Comparison of ENCODE assay signal across 9 cellular contexts in genomic region chr2:133674433-133675331, GRCh38.
DNase-seq lines count a peak whose midpoint lies in the region; ATAC-seq, FAIRE-seq and TF ChIP-seq lines count a peak whose summit lies in the region.
"Had no signal": no experiment of that assay in that cellular context is flagged by ENCODE, and none has a peak within 500 bp of the region (broad histone marks: within the 10 kb centered on the region; RNA-seq: fewer than 3 reads in every experiment).

No MANE protein-coding gene starts in this region.

- TF ChIP-seq POLR2A in A549 (IDR thresholded peaks at IDR 0.05; ENCODE audit: low read length): no peak
- TF ChIP-seq POLR2A in body of pancreas (IDR thresholded peaks at IDR 0.05): no peak

- no peaks in the 10 kb centered on the region for H3K4me1 Mint-ChIP-seq in activated CD8-positive, alpha-beta T cell treated with anti-CD3 and anti-CD28 coated beads for 36 hours (ENCODE audit: low read depth)

- H3K36me3 Mint-ChIP-seq in activated CD8-positive, alpha-beta T cell treated with anti-CD3 and anti-CD28 coated beads for 36 hours (ENCODE audit: low read depth): no peaks in the 10 kb centered on the region

- CTCF ChIA-PET in A549 (lab: Yijun Ruan, JAX): no interaction called here
- CTCF ChIA-PET in activated CD8-positive, alpha-beta T cell treated with anti-CD3 and anti-CD28 coated beads for 36 hours (lab: Charles Lee): no interaction called here

- H3K36me3 ChIP-seq in body of pancreas (replicated peaks in 1 of 2; ENCODE audit: insufficient read depth in 1 of 2, low read depth in 2 of 2) (no peaks in the 10 kb centered on the region), skeletal muscle satellite cell (ENCODE audit: insufficient read depth, low read length) (no peaks in the 10 kb centered on the region)

- FAIRE-seq in A549 (lab: Jason Lieb, UNC): no peak
- FAIRE-seq: TTC549 had no signal

- peak overlapping the region; percentile 30 for H3K9ac ChIP-seq in skeletal muscle satellite cell (ENCODE audit: low read depth, low read length)

- TF ChIP-seq EP300 in A549 (IDR thresholded peaks at IDR 0.05): no peak

- 10% methylated on average over 21 of the region's 21 CpGs for WGBS in A549 (ENCODE audit: missing lambda C conversion rate)
- 7% methylated on average over 21 of the region's 21 CpGs for WGBS in body of pancreas, 2 donors

- TF ChIP-seq CTCF in A549 (IDR thresholded peaks at IDR 0.05) (no peak), body of pancreas (IDR thresholded peaks at IDR 0.05) (no peak)
- TF ChIP-seq CTCF in activated CD8-positive, alpha-beta T cell treated with anti-CD3 and anti-CD28 coated beads for 36 hours (IDR thresholded peaks at IDR 0.05): no peak

- POLR2A ChIA-PET in A549 (lab: Yijun Ruan, JAX): no interaction called here
- POLR2A ChIA-PET in activated CD8-positive, alpha-beta T cell treated with anti-CD3 and anti-CD28 coated beads for 36 hours (lab: Charles Lee): no interaction called here

- H3K9me3 Mint-ChIP-seq in activated CD8-positive, alpha-beta T cell treated with anti-CD3 and anti-CD28 coated beads for 36 hours: peaks cover 4% of the 10 kb centered on the region

- H3K27me3 ChIP-seq in body of pancreas (no peaks in the 10 kb centered on the region), skeletal muscle satellite cell (ENCODE audit: control insufficient read depth, insufficient read depth, low read length) (no peaks in the 10 kb centered on the region)

- no peak overlapping the region for H3K27ac Mint-ChIP-seq in activated CD8-positive, alpha-beta T cell treated with anti-CD3 and anti-CD28 coated beads for 36 hours

- peak overlapping the region; percentile 88 for H3K4me2 ChIP-seq in A549
- peak overlapping the region; percentile 79 for H3K4me2 ChIP-seq in skeletal muscle satellite cell (ENCODE audit: low read length)

- TF ChIP-seq RAD21 in A549 (conservative IDR thresholded peaks at IDR 0.05 in 1 of 2, IDR thresholded peaks at IDR 0.05 in 1 of 2): no peak

- no peak overlapping the region for H3K4me3 Mint-ChIP-seq in activated CD8-positive, alpha-beta T cell treated with anti-CD3 and anti-CD28 coated beads for 36 hours

- H3K27ac ChIP-seq in A549 (peak overlapping the region; percentile 58 to 62), body of pancreas (no peak overlapping the region)

- H3K9me3 ChIP-seq in A549: 0 out of 3 replicates have a peak, but pooled peaks cover 2% of the 10 kb centered on the region
- H3K9me3 ChIP-seq in body of pancreas: no peaks in the 10 kb centered on the region
- H3K9me3 ChIP-seq in skeletal muscle satellite cell (replicated peaks; ENCODE audit: low read length): no peaks in the 10 kb centered on the region

- H3K4me1 ChIP-seq in A549: peaks cover 31% of the 10 kb centered on the region
- H3K4me1 ChIP-seq in body of pancreas: peaks cover 23% of the 10 kb centered on the region
- H3K4me1 ChIP-seq in skeletal muscle satellite cell (ENCODE audit: control insufficient read depth, insufficient read depth, low read length): peaks cover 19% of the 10 kb centered on the region

- DNase-seq in A549 (ENCODE audit: low read depth in 1 of 2, low spot score in 1 of 2): peak in 1 of 2 experiments; percentile 43
- peak; percentile 90 for DNase-seq in NCI-H1105 treated with DMSO at 0.1 percent for 48 hours (lab: John Stamatoyannopoulos, UW)
- peak; percentile 49 to 72 (median 58) for DNase-seq in body of pancreas
- DNase-seq in inferior parietal cortex (ENCODE audit: extremely low spot score): peak; percentile 84
- no peak for DNase-seq in activated CD4-positive, alpha-beta T cell treated with anti-CD3 and anti-CD28 coated beads, Interleukin-2, amount 50 U/mL, for 48 hours
- DNase-seq in activated CD8-positive, alpha-beta T cell treated with anti-CD3 and anti-CD28 coated beads for 36 hours: no peak

- peaks cover 8% of the 10 kb centered on the region for H3K27me3 Mint-ChIP-seq in activated CD8-positive, alpha-beta T cell treated with anti-CD3 and anti-CD28 coated beads for 36 hours

- ATAC-seq in A549 (peak; percentile 64 to 78; a peak in 5 of 6 replicates), body of pancreas (peak; percentile 50), HG02763 (IDR thresholded peaks at IDR 0.05; ENCODE audit: unreplicated experiment) (no peak)
- ATAC-seq in activated CD8-positive, alpha-beta T cell treated with anti-CD3 and anti-CD28 coated beads for 36 hours: no peak

- intact Hi-C loops in body of pancreas (cut with DNase I): no loop called here
- intact Hi-C loops in activated CD8-positive, alpha-beta T cell treated with anti-CD3 and anti-CD28 coated beads for 36 hours (cut with micrococcal nuclease): no loop called here

- H3K4me3 ChIP-seq in A549 (peak overlapping the region; percentile 39), body of pancreas (no peak overlapping the region), skeletal muscle satellite cell (ENCODE audit: low read length) (peak overlapping the region; percentile 67)

TF ChIP-seq in A549, 52 proteins besides CTCF, POLR2A, EP300 and RAD21:
- TF ChIP-seq SREBF2 (IDR thresholded peaks at IDR 0.05) (no peak), PHF8 (IDR thresholded peaks at IDR 0.05; ENCODE audit: borderline replicate concordance, low read depth) (no peak), TFCP2L1 (CRISPR knock-in tag; IDR thresholded peaks at IDR 0.05) (no peak), MAX (IDR thresholded peaks at IDR 0.05) (peak; percentile 33; the same call in 1 of the 2 replicates), EHMT2 (IDR thresholded peaks at IDR 0.05; ENCODE audit: low read depth) (no peak), HOXA7 (CRISPR knock-in tag; IDR thresholded peaks at IDR 0.05) (no peak), FOXS1 (CRISPR knock-in tag; IDR thresholded peaks at IDR 0.05) (no peak), USF2 (IDR thresholded peaks at IDR 0.05) (peak; percentile 7; the same call in 1 of the 2 replicates), HOXB5 (CRISPR knock-in tag; IDR thresholded peaks at IDR 0.05) (no peak)

Comparison
In these comparisons a context has a peak if more than half of its experiments do, and no peak if none do; other contexts are left out.
1. ATAC-seq: peak in A549 (2 of 2) and body of pancreas (single experiment); none in HG02763 (single experiment) and activated CD8-positive, alpha-beta T cell treated with anti-CD3 and anti-CD28 coated beads for 36 hours (single experiment).
2. DNase-seq: peak in NCI-H1105 treated with DMSO at 0.1 percent for 48 hours (single experiment), body of pancreas (4 of 4) and inferior parietal cortex (single experiment); none in activated CD4-positive, alpha-beta T cell treated with anti-CD3 and anti-CD28 coated beads, Interleukin-2, amount 50 U/mL, for 48 hours (0 of 2) and activated CD8-positive, alpha-beta T cell treated with anti-CD3 and anti-CD28 coated beads for 36 hours (single experiment).
3. H3K27ac ChIP-seq: peak in A549 (2 of 2); none in body of pancreas (0 of 4).
4. H3K4me3 ChIP-seq: peak in A549 (single experiment) and skeletal muscle satellite cell (single experiment); none in body of pancreas (0 of 2).